ENCODE assay signal across 30 cellular contexts in genomic region chr12:65090461-65090860, GRCh38. TPM values are rescaled to one million over a fixed set of nuclear protein-coding genes. Genes with fewer than 3 reads are reported as not detected.
"Had no signal": no experiment of that assay in that cellular context is flagged by ENCODE, and none has a peak within 500 bp of the region (broad histone marks: within the 10 kb centered on the region; RNA-seq: fewer than 3 reads in every experiment).

No MANE protein-coding gene starts in this region.

- H3K4me3 ChIP-seq: hepatocyte, lung, neural progenitor cell, right atrium auricular region, right lobe of liver, smooth muscle cell, stomach, testis, tibial artery, uterus had no signal

- H3K27ac ChIP-seq: hepatocyte, neural progenitor cell, neutrophil, parathyroid adenoma, right atrium auricular region, right lobe of liver, stomach, testis, tibial artery, uterus had no signal

- H3K4me2 ChIP-seq: hepatocyte, neural progenitor cell, smooth muscle cell had no signal

- H3K36me3 ChIP-seq: neural progenitor cell, neutrophil, right atrium auricular region, right lobe of liver, stomach, tibial artery, uterus had no signal

- H3K9me3 ChIP-seq: neutrophil, right atrium auricular region, right lobe of liver, stomach, testis, tibial artery, uterus had no signal

- H3K9ac ChIP-seq: neural progenitor cell, parathyroid adenoma had no signal

- H3K27me3 ChIP-seq: neural progenitor cell, neutrophil, right atrium auricular region, right lobe of liver, testis had no signal

- H3K79me2 ChIP-seq: hepatocyte, parathyroid adenoma had no signal

- H2AFZ ChIP-seq: hepatocyte, neural progenitor cell, parathyroid adenoma had no signal

- DNase-seq: islet precursor cell; kidney glomerular epithelial cell; left cardiac atrium; mesendoderm; naive B cell; natural killer cell; nephron progenitor cell; occipital lobe; right lobe of liver; stimulated activated CD4-positive, alpha-beta T cell treated with anti-CD3 and anti-CD28 coated beads, Interleukin-1b, Interleukin-23, amount 100 ng/mL, for 48 hours; stimulated activated CD4-positive, alpha-beta T cell treated with anti-CD3 and anti-CD28 coated beads, Interleukin-2, amount 100 ng/mL, for 48 hours; stimulated activated naive B cell treated with anti-CD40 and anti-IgM and Interleukin-4, amounts not matched to agents 10 μg/mL and 1 μg/mL and 100 μg/mL, for 72 hours; stimulated activated naive CD8-positive, alpha-beta T cell treated with anti-CD3 and anti-CD28 coated beads, Interleukin-15, Interleukin-2, amounts not matched to agents 100 U/mL and 50 U/mL, for 24 hours; stomach; testis; tibial artery; trophoblast cell; uterus had no signal

- ATAC-seq: left cardiac atrium; left lobe of liver; natural killer cell; right lobe of liver; stimulated activated naive B cell treated with anti-CD40 and anti-IgM and Interleukin-4, amounts not matched to agents 10 μg/mL and 1 μg/mL and 100 μg/mL, for 72 hours; stimulated activated naive CD8-positive, alpha-beta T cell treated with anti-CD3 and anti-CD28 coated beads, Interleukin-15, Interleukin-2, amounts not matched to agents 100 U/mL and 50 U/mL, for 24 hours had no signal

- H3K4me1 ChIP-seq: neural progenitor cell, parathyroid adenoma, right atrium auricular region, right lobe of liver, stomach, testis, tibial artery, uterus had no signal

RNA-seq across cellular contexts. Expression of gene WIF1, which starts 30.6 kb away (rescaled TPM):
- total RNA-seq: mononuclear cell, natural killer cell, osteocyte, pulmonary artery endothelial cell, renal cortical epithelial cell, right lobe of liver, smooth muscle cell had no signal
